ENCODE assay signal across 17 cellular contexts in the genomic region with DNA sequence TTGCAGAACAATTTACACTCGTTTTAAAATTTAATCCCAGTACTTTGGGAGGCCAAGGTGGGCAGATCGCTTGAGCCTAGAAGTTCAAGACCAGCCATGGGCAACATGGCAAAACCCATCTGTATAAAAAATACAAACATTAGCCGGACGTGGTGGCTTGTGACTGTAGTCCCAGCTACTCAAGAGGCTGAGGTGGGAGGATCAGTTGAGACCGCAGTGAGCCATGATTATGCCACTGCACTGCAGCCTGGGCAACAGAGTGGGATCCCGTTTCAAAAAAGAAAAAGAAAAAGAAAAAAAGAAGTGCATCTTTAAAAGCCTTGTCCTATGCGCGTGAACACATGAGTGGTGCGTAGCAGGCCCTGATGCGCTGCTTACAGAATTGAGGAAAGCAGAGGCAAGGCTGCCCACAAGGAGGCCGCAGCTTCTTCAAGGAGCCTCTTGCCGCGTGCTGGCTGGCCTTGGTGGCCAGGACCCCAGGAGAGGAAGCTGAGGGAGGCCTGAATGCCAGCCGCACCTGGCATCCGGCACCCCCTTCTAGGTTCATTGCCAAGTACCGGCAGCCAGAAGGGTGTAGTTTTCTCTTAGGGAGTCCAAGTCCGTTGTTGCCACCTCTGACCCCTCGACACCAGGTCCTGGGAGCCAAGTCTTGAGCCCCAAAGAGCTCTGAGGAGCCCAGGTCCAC.
"Had no signal": no experiment of that assay in that cellular context is flagged by ENCODE, and none has a peak within 500 bp of the region (broad histone marks: within the 10 kb centered on the region; RNA-seq: fewer than 3 reads in every experiment).

No MANE protein-coding gene starts in this region.

- H3K4me3 Mint-ChIP-seq: activated naive CD8-positive, alpha-beta T cell treated with anti-CD3 and anti-CD28 coated beads for 36 hours; activated T-helper 17 cell treated with anti-CD3 and anti-CD28 coated beads, Interleukin-2, amount 50 U/mL, for 72 hours; stimulated activated naive B cell treated with anti-CD40 and anti-IgM and Interleukin-4, amounts not matched to agents 10 μg/mL and 1 μg/mL and 100 μg/mL, for 72 hours had no signal

- H3K9me3 ChIP-seq: body of pancreas, esophagus muscularis mucosa, spleen, thyroid gland had no signal

- H3K27ac Mint-ChIP-seq: activated naive CD8-positive, alpha-beta T cell treated with anti-CD3 and anti-CD28 coated beads for 36 hours; activated T-helper 17 cell treated with anti-CD3 and anti-CD28 coated beads, Interleukin-2, amount 50 U/mL, for 72 hours; stimulated activated naive B cell treated with anti-CD40 and anti-IgM and Interleukin-4, amounts not matched to agents 10 μg/mL and 1 μg/mL and 100 μg/mL, for 72 hours had no signal

- DNase-seq: activated CD4-positive, alpha-beta T cell treated with anti-CD3 and anti-CD28 coated beads, Interleukin-2, amount 50 U/mL, for 4 hours; activated naive CD4-positive, alpha-beta T cell; activated naive CD8-positive, alpha-beta T cell treated with anti-CD3 and anti-CD28 coated beads for 36 hours; amniotic stem cell; body of pancreas; central memory CD4-positive, alpha-beta T cell; immature natural killer cell; mesenchymal stem cell; naive thymus-derived CD8-positive, alpha-beta T cell; spleen; stimulated activated naive B cell treated with anti-CD40 and anti-IgM and Interleukin-4, amounts not matched to agents 10 μg/mL and 1 μg/mL and 100 μg/mL, for 72 hours had no signal

- H3K4me3 ChIP-seq: body of pancreas, coronary artery, esophagus muscularis mucosa, spleen, thyroid gland had no signal

- H3K27me3 Mint-ChIP-seq: activated naive CD8-positive, alpha-beta T cell treated with anti-CD3 and anti-CD28 coated beads for 36 hours; activated T-helper 17 cell treated with anti-CD3 and anti-CD28 coated beads, Interleukin-2, amount 50 U/mL, for 72 hours; naive thymus-derived CD8-positive, alpha-beta T cell had no signal

- FAIRE-seq: endothelial cell of umbilical vein, urothelium cell line had no signal

- H3K36me3 Mint-ChIP-seq: activated naive CD8-positive, alpha-beta T cell treated with anti-CD3 and anti-CD28 coated beads for 36 hours had no signal

- H3K9me3 Mint-ChIP-seq: activated naive CD8-positive, alpha-beta T cell treated with anti-CD3 and anti-CD28 coated beads for 36 hours; activated T-helper 17 cell treated with anti-CD3 and anti-CD28 coated beads, Interleukin-2, amount 50 U/mL, for 72 hours; immature natural killer cell; naive thymus-derived CD8-positive, alpha-beta T cell; stimulated activated naive B cell treated with anti-CD40 and anti-IgM and Interleukin-4, amounts not matched to agents 10 μg/mL and 1 μg/mL and 100 μg/mL, for 72 hours had no signal

- H3K27ac ChIP-seq: body of pancreas, esophagus muscularis mucosa, spleen had no signal

- H3K36me3 ChIP-seq: thyroid gland had no signal
